25 cellular contexts compared by ENCODE assay signal in the genomic region with DNA sequence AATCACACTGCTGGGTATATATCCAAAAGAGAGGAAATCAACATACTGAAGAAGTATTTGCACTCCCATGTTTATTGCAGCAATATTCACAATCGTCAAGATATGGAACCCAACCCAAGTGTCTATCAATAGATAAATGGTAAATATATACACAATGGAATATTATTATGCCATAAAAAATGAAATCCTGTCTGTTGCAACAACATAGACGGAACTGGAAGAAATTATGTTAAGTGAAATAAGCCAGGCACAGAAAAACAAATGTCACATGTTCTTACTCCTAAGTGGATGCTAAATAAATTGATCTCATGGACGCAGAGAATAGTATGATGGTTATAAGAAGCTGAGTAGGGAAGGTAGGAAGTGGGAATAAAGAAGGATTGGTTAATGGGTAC.
"Had no signal": no experiment of that assay in that cellular context is flagged by ENCODE, and none has a peak within 500 bp of the region (broad histone marks: within the 10 kb centered on the region; RNA-seq: fewer than 3 reads in every experiment).

No MANE protein-coding gene starts in this region.

- H3K27me3 Mint-ChIP-seq: naive thymus-derived CD4-positive, alpha-beta T cell; progenitor cell of endocrine pancreas; type B pancreatic cell had no signal

- H3K79me2 ChIP-seq: parathyroid adenoma had no signal

- H2AFZ ChIP-seq: hepatocyte, neural progenitor cell, parathyroid adenoma had no signal

- H3K4me1 ChIP-seq: foreskin keratinocyte, left lung, parathyroid adenoma, testis had no signal

- H3K4me3 Mint-ChIP-seq: naive thymus-derived CD4-positive, alpha-beta T cell; nephron; neural progenitor cell; stimulated activated memory B cell treated with anti-CD40 and anti-IgM and Interleukin-4, amounts not matched to agents 10 μg/mL and 1 μg/mL and 100 μg/mL, for 72 hours; type B pancreatic cell had no signal

- H3K4me2 ChIP-seq: hepatocyte, neural progenitor cell had no signal

- H3K4me1 Mint-ChIP-seq: nephron, neural progenitor cell had no signal

- H3K27ac Mint-ChIP-seq: naive thymus-derived CD4-positive, alpha-beta T cell; nephron; neural progenitor cell; progenitor cell of endocrine pancreas; stimulated activated memory B cell treated with anti-CD40 and anti-IgM and Interleukin-4, amounts not matched to agents 10 μg/mL and 1 μg/mL and 100 μg/mL, for 72 hours; type B pancreatic cell had no signal

- H3K27ac ChIP-seq: foreskin keratinocyte, heart left ventricle, hepatocyte, left lung, neural progenitor cell, parathyroid adenoma, spleen, testis, tibial artery had no signal

- H3K9me3 Mint-ChIP-seq: type B pancreatic cell had no signal

- H3K9me3 ChIP-seq: esophagus muscularis mucosa, testis had no signal

- H3K4me3 ChIP-seq: dorsolateral prefrontal cortex, esophagus muscularis mucosa, gastroesophageal sphincter, heart left ventricle, hepatocyte, left lung, neural progenitor cell, spleen, testis, tibial artery had no signal

- DNase-seq: dorsolateral prefrontal cortex; effector CD4-positive, alpha-beta T cell; foreskin keratinocyte; heart left ventricle; kidney; left lung; mammary epithelial cell; mesendoderm; midbrain; naive thymus-derived CD4-positive, alpha-beta T cell; spleen; stimulated activated CD4-positive, alpha-beta T cell treated with anti-CD3 and anti-CD28 coated beads, Interleukin-4, amount 100 ng/mL, for 4 hours; stimulated activated naive CD8-positive, alpha-beta T cell treated with anti-CD3 and anti-CD28 coated beads, Interleukin-15, Interleukin-2, amounts not matched to agents 100 U/mL and 50 U/mL, for 24 hours; substantia nigra; testis; tibial artery had no signal

- H3K27me3 ChIP-seq: dorsolateral prefrontal cortex, esophagus muscularis mucosa, foreskin keratinocyte, gastroesophageal sphincter, heart left ventricle, hepatocyte, left lung, neural progenitor cell, spleen, testis, tibial artery had no signal
